ENCODE assay signal across 1 cellular context in the genomic region with DNA sequence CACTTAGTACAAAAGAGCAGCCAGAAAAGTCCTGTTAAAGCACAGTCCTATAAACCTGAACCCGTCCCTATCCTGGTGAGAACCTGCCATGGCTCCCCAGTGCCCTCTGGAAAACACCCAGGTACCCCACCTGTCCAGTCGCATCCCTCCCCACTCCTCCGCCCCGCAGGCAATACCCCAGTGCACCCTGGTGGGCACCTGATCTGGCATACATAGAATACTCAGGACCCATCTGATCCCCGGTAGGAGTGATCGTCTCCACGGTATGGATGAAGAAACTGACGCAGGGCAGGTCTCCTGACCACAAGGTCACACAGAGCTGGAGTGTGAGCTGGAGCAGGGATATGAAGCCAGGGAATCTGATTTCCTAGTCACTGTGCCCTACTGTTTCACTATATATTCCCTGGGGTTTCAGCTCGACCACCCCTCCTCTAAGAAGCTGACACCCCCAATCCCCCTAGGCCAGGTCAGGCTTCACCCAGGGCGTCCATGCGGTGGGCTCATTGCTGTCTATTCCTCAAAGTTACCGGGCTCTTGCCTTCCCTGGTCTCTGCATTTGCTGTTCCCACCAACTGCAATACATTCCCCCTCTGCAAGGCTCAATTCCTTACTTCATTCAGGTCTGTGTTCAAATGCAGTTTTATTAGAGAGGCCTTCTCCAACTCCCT.
TF ChIP-seq lines count a peak whose summit lies in the region.

No MANE protein-coding gene starts in this region.

TF ChIP-seq in IMR-90, 13 proteins besides CTCF, POLR2A, EP300 and RAD21 (continued from another document):
- TF ChIP-seq CEBPB (IDR thresholded peaks at IDR 0.05; ENCODE audit: low read depth, low read length) = no peak
- TF ChIP-seq MAFK (IDR thresholded peaks at IDR 0.05; ENCODE audit: low read depth, low read length) = no peak
- TF ChIP-seq, protein P1, sequence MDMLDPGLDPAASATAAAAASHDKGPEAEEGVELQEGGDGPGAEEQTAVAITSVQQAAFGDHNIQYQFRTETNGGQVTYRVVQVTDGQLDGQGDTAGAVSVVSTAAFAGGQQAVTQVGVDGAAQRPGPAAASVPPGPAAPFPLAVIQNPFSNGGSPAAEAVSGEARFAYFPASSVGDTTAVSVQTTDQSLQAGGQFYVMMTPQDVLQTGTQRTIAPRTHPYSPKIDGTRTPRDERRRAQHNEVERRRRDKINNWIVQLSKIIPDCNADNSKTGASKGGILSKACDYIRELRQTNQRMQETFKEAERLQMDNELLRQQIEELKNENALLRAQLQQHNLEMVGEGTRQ (IDR thresholded peaks at IDR 0.05; ENCODE audit: low read depth, low read length) = no peak
- no peak for TF ChIP-seq NFE2L2 (IDR thresholded peaks at IDR 0.05; ENCODE audit: low read depth, low read length)
- no peak for TF ChIP-seq RCOR1 (IDR thresholded peaks at IDR 0.05; ENCODE audit: insufficient replicate concordance, low read length)
- no peak for TF ChIP-seq BHLHE40 (IDR thresholded peaks at IDR 0.05; ENCODE audit: low read depth, low read length)
- TF ChIP-seq SMC3 (IDR thresholded peaks at IDR 0.05; ENCODE audit: low read depth, low read length) = no peak
- TF ChIP-seq, protein P2, sequence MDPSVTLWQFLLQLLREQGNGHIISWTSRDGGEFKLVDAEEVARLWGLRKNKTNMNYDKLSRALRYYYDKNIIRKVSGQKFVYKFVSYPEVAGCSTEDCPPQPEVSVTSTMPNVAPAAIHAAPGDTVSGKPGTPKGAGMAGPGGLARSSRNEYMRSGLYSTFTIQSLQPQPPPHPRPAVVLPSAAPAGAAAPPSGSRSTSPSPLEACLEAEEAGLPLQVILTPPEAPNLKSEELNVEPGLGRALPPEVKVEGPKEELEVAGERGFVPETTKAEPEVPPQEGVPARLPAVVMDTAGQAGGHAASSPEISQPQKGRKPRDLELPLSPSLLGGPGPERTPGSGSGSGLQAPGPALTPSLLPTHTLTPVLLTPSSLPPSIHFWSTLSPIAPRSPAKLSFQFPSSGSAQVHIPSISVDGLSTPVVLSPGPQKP (IDR thresholded peaks at IDR 0.05; ENCODE audit: borderline replicate concordance, low read depth, low read length) = no peak
- no peak for TF ChIP-seq MXI1 (IDR thresholded peaks at IDR 0.05; ENCODE audit: borderline replicate concordance, low read depth, low read length)
TF ChIP-seq in IMR-90: peak in this region for 0.
